11 cellular contexts compared by ENCODE assay signal in genomic region chr18:49819768-49820662, GRCh38. TPM values are rescaled to one million over a fixed set of nuclear protein-coding genes. Genes with fewer than 3 reads are reported as not detected.
DNase-seq lines count a peak whose midpoint lies in the region; ATAC-seq, FAIRE-seq and TF ChIP-seq lines count a peak whose summit lies in the region.
"Had no signal": no experiment of that assay in that cellular context is flagged by ENCODE, and none has a peak within 500 bp of the region (broad histone marks: within the 10 kb centered on the region; RNA-seq: fewer than 3 reads in every experiment).

No MANE protein-coding gene starts in this region.

- H3K36me3 Mint-ChIP-seq in activated CD4-positive, alpha-beta T cell treated with anti-CD3 and anti-CD28 coated beads, Interleukin-2, amount 10 ng/mL, durations not matched to agents 7 days and 5 days (ENCODE audit: low read depth) = peaks cover 47% of the 10 kb centered on the region
- peaks cover 0 to 53% (median 0%) of the 10 kb centered on the region in 5 donors for H3K36me3 Mint-ChIP-seq in naive thymus-derived CD4-positive, alpha-beta T cell

- H3K4me3 ChIP-seq in naive thymus-derived CD4-positive, alpha-beta T cell (ENCODE audit: low read length) = peak overlapping the region; percentile 21
- H3K4me3 ChIP-seq: neural progenitor cell had no signal

- CTCF ChIA-PET in activated CD4-positive, alpha-beta T cell treated with anti-CD3 and anti-CD28 coated beads, Interleukin-2, amount 10 ng/mL, durations not matched to agents 7 days and 5 days (lab: Charles Lee) = interaction anchor here (0.6 to 1.5 kb wide), 3 partner anchors 31 to 359 kb away, joined by 3 to 4 read pairs (median 3); partner anchors contain the start of gene DYM
- CTCF ChIA-PET in naive thymus-derived CD4-positive, alpha-beta T cell (lab: Charles Lee) = interaction anchor here (0.6 to 1.0 kb wide), 4 partner anchors 37 to 784 kb away, joined by 3 to 4 read pairs (median 3); no protein-coding TSS in a partner anchor

- peak overlapping the region; percentile 63 for H3K4me3 Mint-ChIP-seq in activated CD4-positive, alpha-beta T cell treated with anti-CD3 and anti-CD28 coated beads, Interleukin-2, amount 10 ng/mL, durations not matched to agents 7 days and 5 days
- peak overlapping the region; percentile 63 to 87 (median 76) for H3K4me3 Mint-ChIP-seq in naive thymus-derived CD4-positive, alpha-beta T cell
- H3K4me3 Mint-ChIP-seq: neural progenitor cell had no signal

- no peak for FAIRE-seq in D721Med (lab: Jason Lieb, UNC)
- FAIRE-seq: HTR-8/SVneo, TTC549 had no signal

- intact Hi-C loops in naive thymus-derived CD4-positive, alpha-beta T cell (cut with micrococcal nuclease) = loop anchor here (1.0 to 10.0 kb wide), 5 partner anchors 8 to 875 kb away; partner anchors contain the start of gene SKA1 (in 2 of the 2)

- POLR2A ChIA-PET in activated CD4-positive, alpha-beta T cell treated with anti-CD3 and anti-CD28 coated beads, Interleukin-2, amount 10 ng/mL, durations not matched to agents 7 days and 5 days (lab: Charles Lee) = no interaction called here
- POLR2A ChIA-PET in naive thymus-derived CD4-positive, alpha-beta T cell (lab: Charles Lee) = interaction anchor here (0.6 to 1.2 kb wide), 2 partner anchors 195 to 334 kb away, joined by 3 to 4 read pairs; no protein-coding TSS in a partner anchor

- H3K36me3 ChIP-seq in naive thymus-derived CD4-positive, alpha-beta T cell (ENCODE audit: control insufficient read depth in 2 of 3, insufficient read depth in 3 of 3, low read length in 3 of 3) = no peaks in the 10 kb centered on the region
- H3K36me3 ChIP-seq: neural progenitor cell had no signal

- H3K27ac Mint-ChIP-seq in activated CD4-positive, alpha-beta T cell treated with anti-CD3 and anti-CD28 coated beads, Interleukin-2, amount 10 ng/mL, durations not matched to agents 7 days and 5 days = peak overlapping the region; percentile 94
- peak overlapping the region; percentile 66 to 94 (median 88) for H3K27ac Mint-ChIP-seq in naive thymus-derived CD4-positive, alpha-beta T cell
- H3K27ac Mint-ChIP-seq: neural progenitor cell had no signal

- ATAC-seq in GM18861 (IDR thresholded peaks at IDR 0.05; ENCODE audit: unreplicated experiment) (peak; percentile 48), HG03354 (IDR thresholded peaks at IDR 0.05; ENCODE audit: poor library complexity, severe bottlenecking, unreplicated experiment) (peak; percentile 60), HG02840 (IDR thresholded peaks at IDR 0.05; ENCODE audit: low FRiP score, unreplicated experiment) (no peak)
- ATAC-seq in naive thymus-derived CD4-positive, alpha-beta T cell = peak; percentile 89

- H3K9me3 ChIP-seq in naive thymus-derived CD4-positive, alpha-beta T cell (ENCODE audit: control insufficient read depth in 2 of 3, low read length in 3 of 3) = no peaks in the 10 kb centered on the region

- DNase-seq in activated CD4-positive, alpha-beta T cell treated with anti-CD3 and anti-CD28 coated beads, Interleukin-2, amount 10 ng/mL, durations not matched to agents 7 days and 5 days = peak; percentile 77
- peak in 8 of 9 donors; percentile 30 to 78 (median 68) for DNase-seq in naive thymus-derived CD4-positive, alpha-beta T cell
- DNase-seq in AG08396 (ENCODE audit: low spot score) (no peak), amniotic stem cell (lab: John Stamatoyannopoulos, UW) (no peak), D721Med (ENCODE audit: insufficient read length, low spot score) (no peak)

- no peak for TF ChIP-seq CTCF in D721Med (IDR thresholded peaks at IDR 0.05; ENCODE audit: insufficient read depth, missing control alignments)

- H3K27ac ChIP-seq in naive thymus-derived CD4-positive, alpha-beta T cell (ENCODE audit: low read depth, low read length) = peak overlapping the region; percentile 50
- H3K27ac ChIP-seq: neural progenitor cell had no signal

- peaks cover 9% of the 10 kb centered on the region for H3K9me3 Mint-ChIP-seq in activated CD4-positive, alpha-beta T cell treated with anti-CD3 and anti-CD28 coated beads, Interleukin-2, amount 10 ng/mL, durations not matched to agents 7 days and 5 days
- H3K9me3 Mint-ChIP-seq in naive thymus-derived CD4-positive, alpha-beta T cell = peaks cover 0 to 8% (median 0%) of the 10 kb centered on the region in 11 donors

- peaks cover 74% of the 10 kb centered on the region for H3K4me1 Mint-ChIP-seq in activated CD4-positive, alpha-beta T cell treated with anti-CD3 and anti-CD28 coated beads, Interleukin-2, amount 10 ng/mL, durations not matched to agents 7 days and 5 days
- H3K4me1 Mint-ChIP-seq in naive thymus-derived CD4-positive, alpha-beta T cell = peaks cover 45 to 71% (median 67%) of the 10 kb centered on the region in 7 donors

- H3K27me3 ChIP-seq in naive thymus-derived CD4-positive, alpha-beta T cell (ENCODE audit: control insufficient read depth in 2 of 2, insufficient read depth in 2 of 2, low read length in 2 of 2) = no peaks in the 10 kb centered on the region
- H3K27me3 ChIP-seq: neural progenitor cell had no signal

- H3K27me3 Mint-ChIP-seq in activated CD4-positive, alpha-beta T cell treated with anti-CD3 and anti-CD28 coated beads, Interleukin-2, amount 10 ng/mL, durations not matched to agents 7 days and 5 days = no peaks in the 10 kb centered on the region
- no peaks in the 10 kb centered on the region for H3K27me3 Mint-ChIP-seq in naive thymus-derived CD4-positive, alpha-beta T cell

- H3K4me1 ChIP-seq in naive thymus-derived CD4-positive, alpha-beta T cell (ENCODE audit: control insufficient read depth in 2 of 2, insufficient read depth in 2 of 2, low read length in 2 of 2) = peaks cover 38 to 44% of the 10 kb centered on the region in 2 donors

RNA-seq across cellular contexts. Expression of gene ACAA2, which starts 6.7 kb away (rescaled TPM):
- 10 to 100 TPM; 88.3 to 91.2 TPM for total RNA-seq in activated CD4-positive, alpha-beta T cell treated with anti-CD3 and anti-CD28 coated beads, Interleukin-2, amount 10 ng/mL, durations not matched to agents 7 days and 5 days
- total RNA-seq in naive thymus-derived CD4-positive, alpha-beta T cell = 10 to 100 TPM; 15.4 to 94.7 (median 24.4) TPM
- polyA plus RNA-seq in naive thymus-derived CD4-positive, alpha-beta T cell = 10 to 100 TPM; 62.1 to 71.7 TPM

Comparison
In these comparisons a context has a peak if more than half of its experiments do, and no peak if none do; other contexts are left out.
1. DNase-seq: peak in activated CD4-positive, alpha-beta T cell treated with anti-CD3 and anti-CD28 coated beads, Interleukin-2, amount 10 ng/mL, durations not matched to agents 7 days and 5 days (single experiment) and naive thymus-derived CD4-positive, alpha-beta T cell (8 of 9); none in AG08396 (single experiment), amniotic stem cell (single experiment) and D721Med (single experiment).